In the genomic region with DNA sequence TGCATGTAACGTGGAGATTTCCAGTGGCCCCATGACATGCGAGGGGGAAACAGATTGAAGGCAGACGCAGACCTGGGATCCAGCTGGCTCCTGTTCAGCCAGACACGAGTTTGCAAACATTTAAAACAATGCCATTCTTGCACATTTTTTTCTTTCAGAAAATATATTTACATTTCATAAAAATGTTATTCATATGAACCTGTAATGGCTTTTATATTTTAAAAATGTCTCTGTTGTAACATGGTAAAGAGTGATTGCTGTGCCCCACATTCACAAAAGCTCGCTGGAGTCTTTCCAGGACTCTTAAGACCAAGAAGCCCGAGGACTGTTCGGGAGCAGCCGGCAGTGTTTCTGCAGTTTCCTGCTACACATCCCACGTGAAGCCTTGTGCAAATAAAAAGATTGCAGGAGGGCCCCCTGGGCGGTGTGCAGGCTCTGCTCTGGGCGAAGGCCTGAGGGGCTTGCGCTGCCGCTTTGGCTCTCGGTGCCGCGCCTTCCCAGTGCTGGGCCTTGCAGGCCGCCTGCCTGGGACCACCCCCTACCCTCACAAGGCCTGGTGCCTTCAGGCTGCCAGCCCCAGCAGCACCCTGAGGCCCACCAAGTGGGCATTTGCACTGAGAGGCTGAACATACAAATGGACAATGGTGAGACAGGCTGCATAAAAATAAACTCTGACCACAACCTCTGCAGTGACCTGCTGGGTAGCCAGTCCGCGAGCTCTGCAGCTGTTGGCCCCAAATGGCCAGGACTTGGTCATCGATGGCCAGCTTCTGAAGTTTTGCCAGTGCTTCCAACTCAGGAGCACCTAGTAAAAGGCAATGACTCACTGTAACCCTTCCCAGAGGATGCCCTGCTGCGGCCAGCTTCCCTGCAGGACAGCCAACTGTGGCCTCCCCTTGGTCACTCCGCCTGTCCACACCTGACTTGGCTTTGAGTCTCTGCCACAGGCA, we compare ENCODE assay signal across 10 cellular contexts.
A peak's percentile ranks its signal among the peaks of the same experiment; 100 is the strongest.
DNase-seq lines count a peak whose midpoint lies in the region; ATAC-seq and TF ChIP-seq lines count a peak whose summit lies in the region.
"Had no signal": no experiment of that assay in that cellular context is flagged by ENCODE, and none has a peak within 500 bp of the region (broad histone marks: within the 10 kb centered on the region; RNA-seq: fewer than 3 reads in every experiment).

No MANE protein-coding gene starts in this region.

- H3K36me3 ChIP-seq in body of pancreas (replicated peaks in 1 of 2; ENCODE audit: insufficient read depth in 1 of 2, low read depth in 2 of 2) (no peaks in the 10 kb centered on the region), vagina (no peaks in the 10 kb centered on the region)
- H3K36me3 ChIP-seq: neutrophil had no signal

- peaks cover 7% of the 10 kb centered on the region for H3K4me1 Mint-ChIP-seq in MCF 10A (ENCODE audit: insufficient read depth, unreplicated experiment)
- H3K4me1 Mint-ChIP-seq in natural killer cell treated with Interleukin-12 subunit alpha and Interleukin-12 subunit beta and Interleukin-15 and Interleukin-18, amount 100 ng/mL, for 72 hours (ENCODE audit: low read depth in 2 of 2), result peaks cover 18 to 20% of the 10 kb centered on the region in 2 donors

- in situ Hi-C loops in T47D (cut with HindIII; ENCODE audit: low pct_unique_long_range_greater_than_20kb, low sequenced_read_pairs), result no loop called here

- peak; percentile 47 to 48 for DNase-seq in T47D (ENCODE audit: low read depth in 1 of 2, low spot score in 1 of 2)
- DNase-seq in MCF 10A (ENCODE audit: unreplicated experiment), result no peak
- peak in 3 of 4 donors; percentile 20 to 38 (median 35) for DNase-seq in body of pancreas
- peak; percentile 42 to 45 for DNase-seq in lung microvascular endothelial cell (ENCODE audit: low read depth in 2 of 2)
- DNase-seq in vagina (ENCODE audit: extremely low spot score in 2 of 2), result peak in 1 of 2 donors; percentile 75
- no peak for DNase-seq in NCI-H2171 treated with DMSO at 0.1 percent for 48 hours (lab: John Stamatoyannopoulos, UW)
- DNase-seq in activated CD4-positive, CD25-positive, alpha-beta regulatory T cell (lab: John Stamatoyannopoulos, UW), result no peak
- no peak for DNase-seq in natural killer cell treated with Interleukin-12 subunit alpha and Interleukin-12 subunit beta and Interleukin-15 and Interleukin-18, amount 100 ng/mL, for 72 hours (ENCODE audit: low spot score)
- DNase-seq: activated CD4-positive, alpha-beta T cell treated with anti-CD3 and anti-CD28 coated beads for 36 hours had no signal

- no peak overlapping the region for H3K4me3 Mint-ChIP-seq in MCF 10A (ENCODE audit: unreplicated experiment)
- no peak overlapping the region for H3K4me3 Mint-ChIP-seq in natural killer cell treated with Interleukin-12 subunit alpha and Interleukin-12 subunit beta and Interleukin-15 and Interleukin-18, amount 100 ng/mL, for 72 hours
- H3K4me3 Mint-ChIP-seq: activated CD4-positive, alpha-beta T cell treated with anti-CD3 and anti-CD28 coated beads for 36 hours had no signal

- H3K27ac ChIP-seq in body of pancreas (no peak overlapping the region), vagina (peak overlapping the region; percentile 49)
- H3K27ac ChIP-seq: neutrophil had no signal

- ATAC-seq in body of pancreas, result peak; percentile 60
- no peak for ATAC-seq in natural killer cell treated with Interleukin-12 subunit alpha and Interleukin-12 subunit beta and Interleukin-15 and Interleukin-18, amount 100 ng/mL, for 72 hours
- ATAC-seq: activated CD4-positive, alpha-beta T cell treated with anti-CD3 and anti-CD28 coated beads for 36 hours had no signal

- no TSS peak for BruUV-seq in MCF 10A (replicated peaks; lab: Mats Ljungman, UMichigan)

- H3K4me3 ChIP-seq in body of pancreas (no peak overlapping the region), vagina (no peak overlapping the region)

- H3K27ac Mint-ChIP-seq in MCF 10A (ENCODE audit: low read depth, unreplicated experiment), result no peak overlapping the region
- no peak overlapping the region for H3K27ac Mint-ChIP-seq in natural killer cell treated with Interleukin-12 subunit alpha and Interleukin-12 subunit beta and Interleukin-15 and Interleukin-18, amount 100 ng/mL, for 72 hours
- H3K27ac Mint-ChIP-seq: activated CD4-positive, alpha-beta T cell treated with anti-CD3 and anti-CD28 coated beads for 36 hours had no signal

- TF ChIP-seq CTCF in MCF 10A (IDR thresholded peaks at IDR 0.05; ENCODE audit: unreplicated experiment) (no peak), body of pancreas (IDR thresholded peaks at IDR 0.05) (no peak), vagina (IDR thresholded peaks at IDR 0.05) (no peak)

- H3K9me3 Mint-ChIP-seq in MCF 10A (ENCODE audit: unreplicated experiment), result no peaks in the 10 kb centered on the region
- no peaks in the 10 kb centered on the region for H3K9me3 Mint-ChIP-seq in natural killer cell treated with Interleukin-12 subunit alpha and Interleukin-12 subunit beta and Interleukin-15 and Interleukin-18, amount 100 ng/mL, for 72 hours

- no peaks in the 10 kb centered on the region for H3K9me3 ChIP-seq in body of pancreas
- no peaks in the 10 kb centered on the region for H3K9me3 ChIP-seq in vagina
- H3K9me3 ChIP-seq: neutrophil had no signal

- POLR2A ChIA-PET in MCF 10A (lab: Yijun Ruan, JAX), result interaction anchor here (1.2 kb wide), 1 partner anchor 17 kb away, joined by 3 read pairs; no protein-coding TSS in a partner anchor

- no peaks in the 10 kb centered on the region for H3K36me3 Mint-ChIP-seq in MCF 10A (ENCODE audit: insufficient read depth, unreplicated experiment)
- no peaks in the 10 kb centered on the region for H3K36me3 Mint-ChIP-seq in natural killer cell treated with Interleukin-12 subunit alpha and Interleukin-12 subunit beta and Interleukin-15 and Interleukin-18, amount 100 ng/mL, for 72 hours

- no peak for TF ChIP-seq POLR2A in body of pancreas (IDR thresholded peaks at IDR 0.05)
- TF ChIP-seq POLR2A in vagina (IDR thresholded peaks at IDR 0.05), result no peak

- CTCF ChIA-PET in MCF 10A (lab: Yijun Ruan, JAX), result interaction anchor here (0.6 to 1.0 kb wide), 2 partner anchors 13 to 160 kb away, joined by 3 read pairs; no protein-coding TSS in a partner anchor

- no peaks in the 10 kb centered on the region for H3K27me3 Mint-ChIP-seq in MCF 10A (ENCODE audit: insufficient read depth, unreplicated experiment)
- peaks cover 4 to 21% of the 10 kb centered on the region in 2 donors for H3K27me3 Mint-ChIP-seq in natural killer cell treated with Interleukin-12 subunit alpha and Interleukin-12 subunit beta and Interleukin-15 and Interleukin-18, amount 100 ng/mL, for 72 hours

- intact Hi-C loops in MCF 10A (cut with micrococcal nuclease) (no loop called here), body of pancreas (cut with DNase I) (no loop called here), vagina (cut with DNase I) (no loop called here)

- WGBS in body of pancreas, 2 donors, result 47 to 51% methylated on average over 22 of the region's 22 CpGs

- H3K4me1 ChIP-seq in body of pancreas, result peaks cover 10% of the 10 kb centered on the region
- H3K4me1 ChIP-seq in vagina, result peaks cover 24% of the 10 kb centered on the region

- H3K27me3 ChIP-seq in body of pancreas (no peaks in the 10 kb centered on the region), vagina (no peaks in the 10 kb centered on the region)

Comparison
In these comparisons a context has a peak if more than half of its experiments do, and no peak if none do; other contexts are left out.
1. DNase-seq: peak in T47D (2 of 2), body of pancreas (3 of 4) and lung microvascular endothelial cell (2 of 2); none in MCF 10A (single experiment), NCI-H2171 treated with DMSO at 0.1 percent for 48 hours (single experiment), activated CD4-positive, CD25-positive, alpha-beta regulatory T cell (0 of 4) and natural killer cell treated with Interleukin-12 subunit alpha and Interleukin-12 subunit beta and Interleukin-15 and Interleukin-18, amount 100 ng/mL, for 72 hours (single experiment).